ENCODE assay signal across 17 cellular contexts in the genomic region with DNA sequence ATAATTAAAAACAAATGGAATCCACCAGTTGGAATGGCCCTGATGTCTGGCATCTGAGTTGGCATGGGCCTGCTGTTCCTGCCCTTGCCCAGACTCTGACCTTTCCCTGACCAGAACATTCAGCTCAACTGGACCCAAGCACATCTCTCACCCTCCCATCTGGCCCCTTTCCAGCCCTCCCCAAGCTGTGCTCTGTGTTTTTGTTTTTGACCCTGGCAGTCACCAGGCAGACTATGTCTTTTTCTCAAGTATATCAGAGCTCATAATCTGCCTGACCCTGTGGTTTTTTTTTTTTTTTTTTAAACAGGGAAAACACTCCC.
DNase-seq lines count a peak whose midpoint lies in the region; ATAC-seq and TF ChIP-seq lines count a peak whose summit lies in the region.
"Had no signal": no experiment of that assay in that cellular context is flagged by ENCODE, and none has a peak within 500 bp of the region (broad histone marks: within the 10 kb centered on the region; RNA-seq: fewer than 3 reads in every experiment).

No MANE protein-coding gene starts in this region.

- H3K4me1 ChIP-seq in sigmoid colon, result no peaks in the 10 kb centered on the region
- H3K4me1 ChIP-seq: right lobe of liver had no signal

- in situ Hi-C loops in G401 (cut with HindIII; ENCODE audit: low sequenced_read_pairs), result no loop called here

- H3K27ac ChIP-seq in coronary artery, result peak overlapping the region; percentile 49 to 67
- no peak overlapping the region for H3K27ac ChIP-seq in sigmoid colon
- H3K27ac ChIP-seq: right lobe of liver, VCaP had no signal

- H3K9me3 ChIP-seq in sigmoid colon, result no peaks in the 10 kb centered on the region
- H3K9me3 ChIP-seq: right lobe of liver had no signal

- no peak for TF ChIP-seq POLR2A in sigmoid colon (IDR thresholded peaks at IDR 0.05)

- TF ChIP-seq EP300 in sigmoid colon (IDR thresholded peaks at IDR 0.05), result no peak

- peak; percentile 34 for DNase-seq in G401 (ENCODE audit: low spot score)
- peak; percentile 82 for DNase-seq in coronary artery (ENCODE audit: low spot score)
- DNase-seq in left lobe of liver (ENCODE audit: low spot score), result no peak
- DNase-seq in sigmoid colon, result peak; percentile 76
- no peak for DNase-seq in NCI-H1417 treated with DMSO at 0.1 percent for 48 hours (lab: John Stamatoyannopoulos, UW)
- DNase-seq in NCI-H1105 treated with DMSO at 0.1 percent for 48 hours (lab: John Stamatoyannopoulos, UW), result no peak
- no peak for DNase-seq in iPS-NIHi7 (ENCODE audit: extremely low spot score)
- DNase-seq: activated CD4-positive, alpha-beta memory T cell treated with anti-CD3 and anti-CD28 coated beads for 36 hours; activated T-cell treated with anti-CD3 and anti-CD28 coated beads, Interleukin-2, amount 50 U/mL, for 4 hours; CD4-positive, alpha-beta memory T cell; natural killer cell; RPMI8226; stimulated activated CD4-positive, alpha-beta T cell treated with anti-CD3 and anti-CD28 coated beads, Interleukin-4, amount 100 ng/mL, for 24 hours; stimulated activated CD8-positive, alpha-beta memory T cell treated with anti-CD3 and anti-CD28 coated beads, Interleukin-4, amount 100 ng/mL, for 48 hours had no signal

- ATAC-seq in left lobe of liver (peak; percentile 37), HG02623 (IDR thresholded peaks at IDR 0.05; ENCODE audit: unreplicated experiment) (no peak)
- ATAC-seq: activated T-cell treated with anti-CD3 and anti-CD28 coated beads, Interleukin-2, amount 50 U/mL, for 4 hours; natural killer cell had no signal

- H3K36me3 ChIP-seq in sigmoid colon, result no peaks in the 10 kb centered on the region
- H3K36me3 ChIP-seq: right lobe of liver had no signal

- TF ChIP-seq CTCF in coronary artery (IDR thresholded peaks at IDR 0.05) (no peak), sigmoid colon (IDR thresholded peaks at IDR 0.05) (no peak)

- H3K4me3 ChIP-seq in coronary artery (peak overlapping the region; percentile 15), sigmoid colon (no peak overlapping the region)
- H3K4me3 ChIP-seq: right lobe of liver had no signal

- intact Hi-C loops in sigmoid colon (cut with DNase I), result no loop called here

- no peaks in the 10 kb centered on the region for H3K27me3 ChIP-seq in sigmoid colon
- H3K27me3 ChIP-seq: right lobe of liver had no signal

Comparison
In these comparisons a context has a peak if more than half of its experiments do, and no peak if none do; other contexts are left out.
1. DNase-seq: peak in G401 (single experiment), coronary artery (single experiment) and sigmoid colon (single experiment); none in left lobe of liver (single experiment), NCI-H1417 treated with DMSO at 0.1 percent for 48 hours (single experiment), NCI-H1105 treated with DMSO at 0.1 percent for 48 hours (single experiment) and iPS-NIHi7 (single experiment).
2. H3K27ac ChIP-seq: peak in coronary artery (2 of 2); none in sigmoid colon (0 of 4).